Comparison of ENCODE assay signal across 1 cellular context in the genomic region with DNA sequence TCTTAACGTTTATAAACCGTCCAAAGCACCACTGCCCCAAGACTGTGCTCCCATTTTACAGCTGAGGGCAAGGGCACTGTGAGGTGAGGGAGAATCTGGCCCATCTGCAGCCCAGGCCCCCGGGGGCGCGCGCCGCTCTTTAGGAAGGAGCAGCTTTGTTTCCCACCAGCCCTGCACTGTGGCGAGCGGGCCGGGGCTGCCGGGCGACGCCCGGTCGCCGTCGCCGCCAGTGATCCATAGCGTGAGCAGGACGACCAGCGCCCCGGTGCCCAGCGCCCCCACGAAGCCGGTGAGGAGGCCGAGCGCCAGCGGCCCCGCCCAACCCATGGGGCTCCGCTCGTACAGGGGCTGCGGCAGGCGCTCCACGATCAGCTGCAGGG.
TF ChIP-seq lines count a peak whose summit lies in the region.

No MANE protein-coding gene starts in this region.

TF ChIP-seq in HCT116, 20 proteins besides CTCF, POLR2A, EP300 and RAD21 (continued from another document):
- TF ChIP-seq, protein P1, sequence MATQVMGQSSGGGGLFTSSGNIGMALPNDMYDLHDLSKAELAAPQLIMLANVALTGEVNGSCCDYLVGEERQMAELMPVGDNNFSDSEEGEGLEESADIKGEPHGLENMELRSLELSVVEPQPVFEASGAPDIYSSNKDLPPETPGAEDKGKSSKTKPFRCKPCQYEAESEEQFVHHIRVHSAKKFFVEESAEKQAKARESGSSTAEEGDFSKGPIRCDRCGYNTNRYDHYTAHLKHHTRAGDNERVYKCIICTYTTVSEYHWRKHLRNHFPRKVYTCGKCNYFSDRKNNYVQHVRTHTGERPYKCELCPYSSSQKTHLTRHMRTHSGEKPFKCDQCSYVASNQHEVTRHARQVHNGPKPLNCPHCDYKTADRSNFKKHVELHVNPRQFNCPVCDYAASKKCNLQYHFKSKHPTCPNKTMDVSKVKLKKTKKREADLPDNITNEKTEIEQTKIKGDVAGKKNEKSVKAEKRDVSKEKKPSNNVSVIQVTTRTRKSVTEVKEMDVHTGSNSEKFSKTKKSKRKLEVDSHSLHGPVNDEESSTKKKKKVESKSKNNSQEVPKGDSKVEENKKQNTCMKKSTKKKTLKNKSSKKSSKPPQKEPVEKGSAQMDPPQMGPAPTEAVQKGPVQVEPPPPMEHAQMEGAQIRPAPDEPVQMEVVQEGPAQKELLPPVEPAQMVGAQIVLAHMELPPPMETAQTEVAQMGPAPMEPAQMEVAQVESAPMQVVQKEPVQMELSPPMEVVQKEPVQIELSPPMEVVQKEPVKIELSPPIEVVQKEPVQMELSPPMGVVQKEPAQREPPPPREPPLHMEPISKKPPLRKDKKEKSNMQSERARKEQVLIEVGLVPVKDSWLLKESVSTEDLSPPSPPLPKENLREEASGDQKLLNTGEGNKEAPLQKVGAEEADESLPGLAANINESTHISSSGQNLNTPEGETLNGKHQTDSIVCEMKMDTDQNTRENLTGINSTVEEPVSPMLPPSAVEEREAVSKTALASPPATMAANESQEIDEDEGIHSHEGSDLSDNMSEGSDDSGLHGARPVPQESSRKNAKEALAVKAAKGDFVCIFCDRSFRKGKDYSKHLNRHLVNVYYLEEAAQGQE (IDR thresholded peaks at IDR 0.05; ENCODE audit: low read depth), result no peak
- TF ChIP-seq EZH2 (IDR thresholded peaks at IDR 0.05) (no peak), CEBPB (IDR thresholded peaks at IDR 0.05; ENCODE audit: low read depth) (no peak), ELF1 (IDR thresholded peaks at IDR 0.05; ENCODE audit: borderline replicate concordance, low read depth) (no peak), EZH2phosphoT487 (IDR thresholded peaks at IDR 0.05; ENCODE audit: borderline replicate concordance) (no peak), JUND (IDR thresholded peaks at IDR 0.05) (no peak), SP1 (IDR thresholded peaks at IDR 0.05; ENCODE audit: low read depth) (no peak), ZNF274 (IDR thresholded peaks at IDR 0.05; ENCODE audit: low read depth, low read length) (no peak), CBX3 (IDR thresholded peaks at IDR 0.05; ENCODE audit: low read depth) (no peak), TCF7L2 (IDR thresholded peaks at IDR 0.05; ENCODE audit: borderline replicate concordance, extremely low read depth, insufficient read depth, insufficient read length) (no peak), SIN3A (IDR thresholded peaks at IDR 0.05; ENCODE audit: low read depth) (no peak), EGR1 (IDR thresholded peaks at IDR 0.05; ENCODE audit: low read depth) (no peak)
- TF ChIP-seq, protein P2, sequence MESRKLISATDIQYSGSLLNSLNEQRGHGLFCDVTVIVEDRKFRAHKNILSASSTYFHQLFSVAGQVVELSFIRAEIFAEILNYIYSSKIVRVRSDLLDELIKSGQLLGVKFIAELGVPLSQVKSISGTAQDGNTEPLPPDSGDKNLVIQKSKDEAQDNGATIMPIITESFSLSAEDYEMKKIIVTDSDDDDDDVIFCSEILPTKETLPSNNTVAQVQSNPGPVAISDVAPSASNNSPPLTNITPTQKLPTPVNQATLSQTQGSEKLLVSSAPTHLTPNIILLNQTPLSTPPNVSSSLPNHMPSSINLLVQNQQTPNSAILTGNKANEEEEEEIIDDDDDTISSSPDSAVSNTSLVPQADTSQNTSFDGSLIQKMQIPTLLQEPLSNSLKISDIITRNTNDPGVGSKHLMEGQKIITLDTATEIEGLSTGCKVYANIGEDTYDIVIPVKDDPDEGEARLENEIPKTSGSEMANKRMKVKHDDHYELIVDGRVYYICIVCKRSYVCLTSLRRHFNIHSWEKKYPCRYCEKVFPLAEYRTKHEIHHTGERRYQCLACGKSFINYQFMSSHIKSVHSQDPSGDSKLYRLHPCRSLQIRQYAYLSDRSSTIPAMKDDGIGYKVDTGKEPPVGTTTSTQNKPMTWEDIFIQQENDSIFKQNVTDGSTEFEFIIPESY (IDR thresholded peaks at IDR 0.05; ENCODE audit: extremely low read depth, insufficient replicate concordance, low read length), result no peak
TF ChIP-seq in HCT116: peak in this region for 0.
